Comparison of ENCODE assay signal across 3 cellular contexts in the genomic region with DNA sequence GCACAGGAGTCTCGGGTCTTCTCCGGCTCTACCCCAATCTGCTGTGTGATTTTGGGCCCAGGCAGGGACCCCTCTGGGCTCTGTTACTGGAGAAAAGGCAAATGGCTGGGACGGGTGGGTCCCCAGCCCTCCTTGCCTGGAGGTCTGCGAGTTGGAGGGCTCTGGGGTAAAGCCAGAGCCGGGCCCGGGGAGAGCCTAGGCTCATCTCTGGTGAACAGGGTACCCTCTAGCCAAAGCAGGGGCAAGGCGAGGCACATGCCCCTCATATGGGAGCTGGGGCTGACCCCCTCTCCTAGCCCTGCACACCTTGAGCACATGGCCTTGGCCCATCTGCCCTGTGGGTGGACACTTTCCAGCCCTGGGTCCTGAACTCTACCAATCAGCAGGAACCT. TPM values are rescaled to one million over a fixed set of nuclear protein-coding genes. Genes with fewer than 3 reads are reported as not detected.
"Had no signal": no experiment of that assay in that cellular context is flagged by ENCODE, and none has a peak within 500 bp of the region (broad histone marks: within the 10 kb centered on the region; RNA-seq: fewer than 3 reads in every experiment).

No MANE protein-coding gene starts in this region.

RNA-seq across cellular contexts. Expression of gene GRAPL, which starts 33.7 kb away (rescaled TPM):
- total RNA-seq: bronchial epithelial cell, foreskin keratinocyte, mammary epithelial cell had no signal
- polyA plus RNA-seq: foreskin keratinocyte, mammary epithelial cell had no signal

RNA-seq across cellular contexts. Expression of gene GRAP, which starts 46.9 kb away (rescaled TPM):
- total RNA-seq: bronchial epithelial cell, mammary epithelial cell had no signal
- polyA plus RNA-seq: mammary epithelial cell had no signal
